In the genomic region with DNA sequence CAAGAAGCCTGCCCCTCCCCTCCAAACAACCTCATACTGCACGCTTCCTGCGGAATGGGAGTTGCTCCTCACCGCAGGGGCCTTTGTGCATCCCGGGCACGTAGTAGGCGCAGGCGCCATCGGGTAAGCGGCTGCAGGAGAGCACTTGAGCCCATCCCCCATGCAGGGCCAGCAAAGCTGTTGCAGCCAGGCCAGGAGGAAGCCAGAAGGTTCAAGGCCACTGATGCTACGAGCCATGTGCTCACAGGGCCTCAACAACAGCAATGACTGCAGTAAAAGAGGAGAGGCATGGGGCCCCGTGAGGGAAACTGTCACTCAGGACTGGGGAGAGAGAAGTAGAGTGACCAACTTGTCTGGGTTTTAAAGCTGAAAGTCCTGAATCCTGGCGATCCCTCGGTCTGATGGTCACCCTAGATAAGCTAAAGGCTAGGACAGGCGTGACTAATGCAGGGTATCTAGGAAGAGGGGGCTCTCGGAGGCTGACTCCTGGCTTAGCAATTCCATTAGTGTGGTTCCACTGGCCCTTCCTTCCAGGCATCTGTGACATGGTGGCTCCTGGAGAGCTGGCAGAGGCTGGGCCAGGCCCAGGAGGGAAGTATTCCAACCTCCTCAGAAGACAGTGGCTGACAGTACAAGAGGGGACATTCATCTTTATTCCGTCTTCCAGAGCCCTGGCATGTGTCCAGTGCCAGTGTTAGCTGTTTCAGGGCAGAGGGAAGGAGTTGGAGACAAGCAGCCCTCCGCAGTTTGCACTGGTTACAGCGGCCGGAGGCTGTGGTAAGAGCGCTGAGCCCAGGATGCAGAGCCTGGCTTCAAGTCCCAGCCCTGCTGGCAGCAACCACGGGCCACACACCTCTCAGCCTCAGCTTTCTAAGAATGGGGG, we compare ENCODE assay signal across 8 cellular contexts. TPM values are rescaled to one million over a fixed set of nuclear protein-coding genes. Genes with fewer than 3 reads are reported as not detected.
A peak's percentile ranks its signal among the peaks of the same experiment; 100 is the strongest.
DNase-seq lines count a peak whose midpoint lies in the region; ATAC-seq and TF ChIP-seq lines count a peak whose summit lies in the region.

No MANE protein-coding gene starts in this region.

- H2BK20ac ChIP-seq in H9 (ENCODE audit: low read depth, low read length, poor library complexity, severe bottlenecking): no peak overlapping the region

- no peak overlapping the region for H2AFZ ChIP-seq in H9 (ENCODE audit: low read length)

- H3T11ph ChIP-seq in H9 (ENCODE audit: low read length): no peak overlapping the region

- H3K27me3 ChIP-seq in H9 (ENCODE audit: insufficient read depth, low read length): no peaks in the 10 kb centered on the region

- H3K9me3 Mint-ChIP-seq in H9 (no peaks in the 10 kb centered on the region), osteocyte (ENCODE audit: unreplicated experiment) (no peaks in the 10 kb centered on the region)

- no peaks in the 10 kb centered on the region for H4K20me1 ChIP-seq in H9 (ENCODE audit: control insufficient read depth, insufficient read depth, insufficient read length)

- no peak overlapping the region for H4K91ac ChIP-seq in H9 (ENCODE audit: insufficient read length, low read depth, low read length)

- no peaks in the 10 kb centered on the region for H3K9me3 ChIP-seq in H9 (ENCODE audit: control insufficient read depth, low read depth, low read length)

- H2BK5ac ChIP-seq in H9 (ENCODE audit: insufficient read length, low read length): no peak overlapping the region

- peak overlapping the region; percentile 25; the same call in 1 of the 2 replicates for H3K14ac ChIP-seq in H9 (ENCODE audit: insufficient read depth, low read length)

- ATAC-seq in GM19035 (IDR thresholded peaks at IDR 0.05; ENCODE audit: unreplicated experiment) (no peak), GM21737 (IDR thresholded peaks at IDR 0.05; ENCODE audit: unreplicated experiment) (no peak)

- no peaks in the 10 kb centered on the region; the same call in 1 of the 2 replicates for H3K4me1 ChIP-seq in H9 (ENCODE audit: insufficient read depth, low read length)

- H3K4ac ChIP-seq in H9 (ENCODE audit: low read depth, low read length): no peak overlapping the region

- no peak overlapping the region for H4K8ac ChIP-seq in H9 (replicated peaks; ENCODE audit: insufficient read length, low read depth, low read length)

- no peak overlapping the region for H2AK5ac ChIP-seq in H9 (ENCODE audit: insufficient read length, low read length)

- H3K9ac ChIP-seq in H9 (ENCODE audit: extremely low read depth, insufficient read length, low read length): no peak overlapping the region

- no peak overlapping the region for H4K5ac ChIP-seq in H9 (ENCODE audit: insufficient read length, low read depth, low read length)

- peaks cover 34 to 42% of the 10 kb centered on the region in 2 experiments for H3K4me1 Mint-ChIP-seq in H9
- H3K4me1 Mint-ChIP-seq in osteocyte (ENCODE audit: unreplicated experiment): peaks cover 1% of the 10 kb centered on the region

- no peak overlapping the region for H3K56ac ChIP-seq in H9 (ENCODE audit: insufficient read length, low read depth, low read length)

- peak overlapping the region in 2 of 3 experiments; percentile 52 to 83; a peak in 3 of 7 replicates for H3K27ac Mint-ChIP-seq in H9
- no peak overlapping the region for H3K27ac Mint-ChIP-seq in osteocyte (ENCODE audit: unreplicated experiment)

- no peak overlapping the region for H3K4me2 ChIP-seq in H9 (ENCODE audit: insufficient read depth, insufficient read length, low read length)

- H3K27ac ChIP-seq in H9 (ENCODE audit: insufficient read length, low read depth, low read length): no peak overlapping the region

- H3K18ac ChIP-seq in H9 (ENCODE audit: insufficient read length, low read depth, low read length): no peak overlapping the region

- DNase-seq in Ammon's horn (ENCODE audit: low spot score) (peak; percentile 47), H9 (peak; percentile 77), astrocyte of the hippocampus (ENCODE audit: low read depth, low spot score) (peak; percentile 60), medulla oblongata (ENCODE audit: extremely low spot score) (peak; percentile 56), NCI-H2196 treated with DMSO at 0.1 percent for 48 hours (lab: John Stamatoyannopoulos, UW; ENCODE audit: unreplicated experiment) (no peak), osteocyte (ENCODE audit: extremely low spot score, unreplicated experiment) (no peak)

- no peaks in the 10 kb centered on the region for H3K23me2 ChIP-seq in H9 (ENCODE audit: insufficient read length, low read depth, low read length, poor library complexity, severe bottlenecking)

- no peaks in the 10 kb centered on the region for H3K79me2 ChIP-seq in H9 (ENCODE audit: insufficient read depth, low read length)

- H2BK120ac ChIP-seq in H9 (ENCODE audit: low read depth, low read length, poor library complexity, severe bottlenecking): no peak overlapping the region

- TF ChIP-seq CTCF in H9 (conservative IDR thresholded peaks at IDR 0.05) (no peak), osteocyte (IDR thresholded peaks at IDR 0.05) (no peak)

- H2BK12ac ChIP-seq in H9 (ENCODE audit: insufficient read length, low read depth, low read length): no peak overlapping the region

- H3K27me3 Mint-ChIP-seq in H9 (ENCODE audit: low read depth) (peaks cover 1% of the 10 kb centered on the region; the same call in 1 of the 2 replicates), osteocyte (ENCODE audit: unreplicated experiment) (peaks cover 5% of the 10 kb centered on the region)

- H3K4me3 Mint-ChIP-seq in H9: peak overlapping the region in 1 of 2 experiments; percentile 35; a peak in 2 of 5 replicates
- no peak overlapping the region for H3K4me3 Mint-ChIP-seq in osteocyte (ENCODE audit: unreplicated experiment)

- no peaks in the 10 kb centered on the region for H3K79me1 ChIP-seq in H9 (ENCODE audit: insufficient read depth, low read depth, low read length, poor library complexity, severe bottlenecking)

- no peak overlapping the region for H3K23ac ChIP-seq in H9 (ENCODE audit: insufficient read length, low read depth, low read length)

- WGBS in H9 (ENCODE audit: extremely low coverage, insufficient read length, low lambda C conversion rate): no CpG with 5 or more reads among the region's 21 CpGs

- no peak overlapping the region for H2BK15ac ChIP-seq in H9 (ENCODE audit: low read depth, low read length)

- H3K36me3 Mint-ChIP-seq in H9 (ENCODE audit: insufficient read depth in 1 of 3, low read depth in 3 of 3): peaks cover 2 to 31% (median 16%) of the 10 kb centered on the region in 3 experiments; a peak in 6 of 7 replicates
- H3K36me3 Mint-ChIP-seq in osteocyte (ENCODE audit: unreplicated experiment): peaks cover 5% of the 10 kb centered on the region

RNA-seq across cellular contexts. Expression of gene GOSR2, which starts 20.8 kb away (rescaled TPM):
- total RNA-seq in H9 (2021): 48.9 and 53.5 TPM in 2 replicates
- 58.0 and 63.7 TPM in 2 replicates for total RNA-seq in osteocyte

RNA-seq across cellular contexts. Expression of gene RPRML, which starts 35.3 kb away (rescaled TPM):
- total RNA-seq in H9 (2021) (1.3 and 1.4 TPM in 2 replicates), osteocyte (not detected in 2 replicates)

Comparison
In these comparisons a context has a peak if more than half of its experiments do, and no peak if none do; other contexts are left out.
1. DNase-seq: peak in Ammon's horn (single experiment), H9 (single experiment), astrocyte of the hippocampus (single experiment) and medulla oblongata (single experiment); none in NCI-H2196 treated with DMSO at 0.1 percent for 48 hours (single experiment) and osteocyte (single experiment).